Comparison of ENCODE assay signal across 16 cellular contexts in the genomic region with DNA sequence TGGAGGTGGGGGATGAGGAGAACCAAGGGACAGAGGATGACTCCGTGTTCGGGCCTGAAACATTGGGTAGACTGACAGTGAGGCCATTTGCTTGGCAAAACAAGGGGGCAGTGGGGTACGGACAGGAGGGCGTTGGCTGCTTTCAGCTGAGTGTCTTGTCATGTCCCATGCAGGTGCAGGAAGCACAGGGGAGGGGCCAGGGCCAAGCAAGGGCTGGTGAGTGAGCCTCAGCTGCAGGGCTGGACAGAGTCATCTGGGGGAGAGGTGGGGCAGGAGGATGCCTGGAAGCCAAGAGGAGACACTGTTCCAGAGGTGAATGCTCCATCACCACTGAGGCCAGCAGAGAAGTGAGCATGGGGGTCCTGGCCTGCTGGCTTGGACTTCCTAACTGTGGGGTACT.
DNase-seq lines count a peak whose midpoint lies in the region; ATAC-seq and TF ChIP-seq lines count a peak whose summit lies in the region.
"Had no signal": no experiment of that assay in that cellular context is flagged by ENCODE, and none has a peak within 500 bp of the region (broad histone marks: within the 10 kb centered on the region; RNA-seq: fewer than 3 reads in every experiment).

No MANE protein-coding gene starts in this region.

- WGBS in neuronal stem cell (ENCODE audit: extremely low coverage in 2 of 2, insufficient read length in 2 of 2, insufficient replicate concordance in 1 of 2), 2 donors = no CpG with 5 or more reads among the region's 4 CpGs

- H3K36me3 ChIP-seq in right atrium auricular region = no peaks in the 10 kb centered on the region
- H3K36me3 ChIP-seq in neuronal stem cell (replicated peaks in 1 of 2; ENCODE audit: control insufficient read depth in 2 of 2, insufficient read depth in 2 of 2, low read length in 2 of 2) = no peaks in the 10 kb centered on the region
- H3K36me3 ChIP-seq in vagina = no peaks in the 10 kb centered on the region
- H3K36me3 ChIP-seq: HAP-1 had no signal

- ATAC-seq in left cardiac atrium = no peak

- no peak for TF ChIP-seq CTCF in right atrium auricular region (IDR thresholded peaks at IDR 0.05)
- no peak for TF ChIP-seq CTCF in coronary artery (IDR thresholded peaks at IDR 0.05)
- no peak for TF ChIP-seq CTCF in vagina (IDR thresholded peaks at IDR 0.05)

- no peak overlapping the region for H4K91ac ChIP-seq in neuronal stem cell (ENCODE audit: low read depth, low read length, poor library complexity)

- H3K23ac ChIP-seq in neuronal stem cell (ENCODE audit: low read depth, low read length, poor library complexity) = peak overlapping the region; percentile 44

- H3K4ac ChIP-seq in neuronal stem cell (ENCODE audit: low read length) = no peak overlapping the region

- no peak overlapping the region for H2BK120ac ChIP-seq in neuronal stem cell (ENCODE audit: low read depth, low read length)

- no peak overlapping the region for H2AFZ ChIP-seq in neuronal stem cell (ENCODE audit: low read length)
- H2AFZ ChIP-seq: PC-9 had no signal

- H3K14ac ChIP-seq in neuronal stem cell (ENCODE audit: low read length) = no peak overlapping the region

- H3K27me3 ChIP-seq in right atrium auricular region = no peaks in the 10 kb centered on the region
- H3K27me3 ChIP-seq in neuronal stem cell (ENCODE audit: control insufficient read depth in 3 of 3, insufficient read depth in 3 of 3, low read depth in 1 of 3, low read length in 3 of 3) = peaks cover 0 to 13% (median 2%) of the 10 kb centered on the region in 3 experiments
- H3K27me3 ChIP-seq in vagina = no peaks in the 10 kb centered on the region

- H3K27ac ChIP-seq in right atrium auricular region (no peak overlapping the region), coronary artery (no peak overlapping the region), neuronal stem cell (replicated peaks; ENCODE audit: low read length) (no peak overlapping the region), vagina (no peak overlapping the region)
- H3K27ac ChIP-seq: PC-9 had no signal

- H3K4me1 ChIP-seq in right atrium auricular region (no peaks in the 10 kb centered on the region), neuronal stem cell (ENCODE audit: control insufficient read depth in 2 of 2, insufficient read depth in 1 of 2, low read depth in 1 of 2, low read length in 2 of 2) (peaks cover 4 to 6% of the 10 kb centered on the region in 2 donors), vagina (peaks cover 7% of the 10 kb centered on the region)
- H3K4me1 ChIP-seq: HAP-1 had no signal

- H2AK5ac ChIP-seq in neuronal stem cell (ENCODE audit: low read depth, low read length) = peak overlapping the region; percentile 59

- H3K9me3 ChIP-seq in right atrium auricular region = no peaks in the 10 kb centered on the region
- peaks cover 0 to 6% of the 10 kb centered on the region in 2 donors for H3K9me3 ChIP-seq in neuronal stem cell (replicated peaks in 1 of 2; ENCODE audit: control insufficient read depth in 2 of 2, insufficient read depth in 1 of 2, low read depth in 1 of 2, low read length in 2 of 2)
- H3K9me3 ChIP-seq in vagina = no peaks in the 10 kb centered on the region
- H3K9me3 ChIP-seq: SK-N-SH had no signal

- no peaks in the 10 kb centered on the region for H3K79me1 ChIP-seq in neuronal stem cell (ENCODE audit: low read depth, low read length)

- H2BK15ac ChIP-seq in neuronal stem cell (ENCODE audit: low read length) = peak overlapping the region; percentile 84

- no peak for TF ChIP-seq POLR2A in vagina (IDR thresholded peaks at IDR 0.05)

- H3K18ac ChIP-seq in neuronal stem cell (ENCODE audit: low read length) = peak overlapping the region; percentile 48

- H3K4me2 ChIP-seq in neuronal stem cell (ENCODE audit: insufficient read depth, low read length, poor library complexity, severe bottlenecking) = no peak overlapping the region
- H3K4me2 ChIP-seq: PC-9, SK-N-SH had no signal

- no peak overlapping the region for H2BK12ac ChIP-seq in neuronal stem cell (ENCODE audit: low read length)

- intact Hi-C loops in left cardiac atrium (cut with DNase I) (loop anchor here (1.0 to 10.0 kb wide), 5 partner anchors 125 to 701 kb away; partner anchors contain the start of gene DLL1 (in 2 of the 2)), vagina (cut with DNase I) (loop anchor here (10.0 kb wide), 2 partner anchors 465 to 685 kb away; partner anchors contain the start of gene DLL1)

- H4K8ac ChIP-seq in neuronal stem cell (ENCODE audit: low read depth, low read length) = no peak overlapping the region

- no peak overlapping the region for H3K4me3 ChIP-seq in right atrium auricular region
- no peak overlapping the region for H3K4me3 ChIP-seq in coronary artery
- H3K4me3 ChIP-seq in neuronal stem cell (ENCODE audit: low read length in 2 of 2) = no peak overlapping the region
- H3K4me3 ChIP-seq in vagina = no peak overlapping the region
- H3K4me3 ChIP-seq: HAP-1, PC-9 had no signal

- H3K9ac ChIP-seq in neuronal stem cell (ENCODE audit: low read depth, low read length, poor library complexity) = no peak overlapping the region
- H3K9ac ChIP-seq: SK-N-SH had no signal

- H2BK5ac ChIP-seq in neuronal stem cell (ENCODE audit: low read length) = no peak overlapping the region

- DNase-seq in right atrium auricular region (ENCODE audit: low spot score) (peak; percentile 40), left cardiac atrium (no peak), coronary artery (ENCODE audit: low spot score) (peak; percentile 62), neuronal stem cell (ENCODE audit: low spot score) (no peak), vagina (ENCODE audit: extremely low spot score in 2 of 2) (peak; percentile 56 to 93), C1 segment of cervical spinal cord (lab: John Stamatoyannopoulos, UW) (no peak), AG08395 (ENCODE audit: low spot score) (no peak), DMS153 treated with DMSO at 0.1 percent for 48 hours (lab: John Stamatoyannopoulos, UW; ENCODE audit: unreplicated experiment) (no peak)
- DNase-seq: DMS79, KG1, NCI-H1417 treated with DMSO at 0.1 percent for 48 hours, NCI-H2081, NCI-H510A treated with DMSO at 0.1 percent for 48 hours, PC-9, SK-N-SH had no signal

Comparison
In these comparisons a context has a peak if more than half of its experiments do, and no peak if none do; other contexts are left out.
1. DNase-seq: peak in right atrium auricular region (single experiment), coronary artery (single experiment) and vagina (2 of 2); none in left cardiac atrium (single experiment), neuronal stem cell (single experiment), C1 segment of cervical spinal cord (0 of 14), AG08395 (single experiment) and DMS153 treated with DMSO at 0.1 percent for 48 hours (single experiment).